7 cellular contexts compared by ENCODE assay signal in genomic region chr15:56690733-56691132, GRCh38.
"Had no signal": no experiment of that assay in that cellular context is flagged by ENCODE, and none has a peak within 500 bp of the region (broad histone marks: within the 10 kb centered on the region; RNA-seq: fewer than 3 reads in every experiment).

No MANE protein-coding gene starts in this region.

- H3K27ac ChIP-seq: HL-60, KMS-11 had no signal

- H3K4me2 ChIP-seq: KMS-11 had no signal

- DNase-seq: IMR-90, KBM-7, KG1 had no signal

- FAIRE-seq: HepG2, HTR-8/SVneo had no signal

- ATAC-seq: HepG2 had no signal

- H3K9ac ChIP-seq: KMS-11 had no signal
